Comparison of ENCODE assay signal across 20 cellular contexts in genomic region chr7:132200141-132200540, GRCh38.
"Had no signal": no experiment of that assay in that cellular context is flagged by ENCODE, and none has a peak within 500 bp of the region (broad histone marks: within the 10 kb centered on the region; RNA-seq: fewer than 3 reads in every experiment).

No MANE protein-coding gene starts in this region.

- H3K27ac Mint-ChIP-seq: dendritic cell treated with granulocyte-macrophage colony-stimulating factor and Interleukin-4, amounts not matched to agents 40 ng/mL and 50 ng/mL, for 4 days; naive thymus-derived CD4-positive, alpha-beta T cell; nephron progenitor cell had no signal

- H3K27me3 Mint-ChIP-seq: dendritic cell treated with granulocyte-macrophage colony-stimulating factor and Interleukin-4, amounts not matched to agents 40 ng/mL and 50 ng/mL, for 4 days had no signal

- H3K4me3 ChIP-seq: esophagus squamous epithelium, gastroesophageal sphincter, hepatocyte, left ventricle myocardium inferior, sigmoid colon, skin epidermis, stomach, thoracic aorta, transverse colon had no signal

- DNase-seq: esophagus squamous epithelium; foreskin fibroblast; kidney; left cardiac atrium; left ventricle myocardium inferior; mesendoderm; naive thymus-derived CD4-positive, alpha-beta T cell; nephron progenitor cell; sigmoid colon; stimulated activated CD4-positive, alpha-beta T cell treated with anti-CD3 and anti-CD28 coated beads, Interleukin-2, amount 100 ng/mL, for 24 hours; stimulated activated CD4-positive, alpha-beta T cell treated with anti-CD3 and anti-CD28 coated beads, Interleukin-4, amount 100 ng/mL, for 4 hours; stimulated activated naive CD4-positive, alpha-beta T cell; stomach; substantia nigra; transverse colon had no signal

- H3K9me3 Mint-ChIP-seq: dendritic cell treated with granulocyte-macrophage colony-stimulating factor and Interleukin-4, amounts not matched to agents 40 ng/mL and 50 ng/mL, for 4 days; nephron progenitor cell had no signal

- H3K4me1 Mint-ChIP-seq: nephron progenitor cell had no signal

- H3K4me3 Mint-ChIP-seq: dendritic cell treated with granulocyte-macrophage colony-stimulating factor and Interleukin-4, amounts not matched to agents 40 ng/mL and 50 ng/mL, for 4 days; naive thymus-derived CD4-positive, alpha-beta T cell; nephron progenitor cell had no signal
